Comparison of ENCODE assay signal across 30 cellular contexts in the genomic region with DNA sequence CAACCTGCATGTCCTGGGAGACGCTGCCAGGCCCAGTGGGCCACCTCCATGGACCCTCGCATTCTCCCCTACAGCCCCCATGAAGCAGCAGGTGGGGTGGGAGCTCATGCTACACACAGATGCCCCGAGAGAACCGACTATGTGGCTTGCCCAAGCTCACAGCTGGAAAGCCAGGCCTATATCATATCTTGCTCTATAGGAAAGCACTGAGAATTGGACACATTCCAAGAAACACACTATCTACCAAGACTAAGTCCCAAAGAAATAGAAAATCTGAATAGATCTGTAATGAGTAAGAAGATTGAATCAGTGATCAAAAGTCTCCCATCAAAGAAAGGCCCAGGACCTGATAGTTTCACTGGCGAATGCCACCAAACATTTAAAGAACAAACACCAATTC. TPM values are rescaled to one million over a fixed set of nuclear protein-coding genes. Genes with fewer than 3 reads are reported as not detected.
"Had no signal": no experiment of that assay in that cellular context is flagged by ENCODE, and none has a peak within 500 bp of the region (broad histone marks: within the 10 kb centered on the region; RNA-seq: fewer than 3 reads in every experiment).

No MANE protein-coding gene starts in this region.

- H3K9me3 Mint-ChIP-seq: activated naive CD4-positive, alpha-beta T cell treated with anti-CD3 and anti-CD28 coated beads, Interleukin-2, amount 50 U/mL, for 72 hours; activated naive CD8-positive, alpha-beta T cell treated with anti-CD3 and anti-CD28 coated beads, Interleukin-2, amount 50 U/mL, for 24 hours; T-helper 1 cell treated with Interleukin-12 subunit alpha and Interleukin-12 subunit beta and Interleukin-4 antibody, amounts not matched to agents 30 μg/mL and 1 μg/mL, for 36 hours had no signal

- H3K9me3 ChIP-seq: Peyer's patch had no signal

- H3K27me3 ChIP-seq: brain microvascular endothelial cell, Peyer's patch had no signal

- H3K27ac Mint-ChIP-seq: activated CD8-positive, alpha-beta T cell treated with anti-CD3 and anti-CD28 coated beads, Interleukin-2, amount 10 ng/mL, durations not matched to agents 7 days and 5 days; activated naive CD4-positive, alpha-beta T cell treated with anti-CD3 and anti-CD28 coated beads, Interleukin-2, amount 50 U/mL, for 72 hours; activated naive CD8-positive, alpha-beta T cell treated with anti-CD3 and anti-CD28 coated beads, Interleukin-2, amount 50 U/mL, for 24 hours; IgD-negative memory B cell; T-helper 1 cell treated with Interleukin-12 subunit alpha and Interleukin-12 subunit beta and Interleukin-4 antibody, amounts not matched to agents 30 μg/mL and 1 μg/mL, for 36 hours had no signal

- H3K27me3 Mint-ChIP-seq: activated naive CD8-positive, alpha-beta T cell treated with anti-CD3 and anti-CD28 coated beads, Interleukin-2, amount 50 U/mL, for 24 hours had no signal

- FAIRE-seq: astrocyte had no signal

- H3K36me3 Mint-ChIP-seq: activated naive CD4-positive, alpha-beta T cell treated with anti-CD3 and anti-CD28 coated beads, Interleukin-2, amount 50 U/mL, for 72 hours; IgD-negative memory B cell had no signal

- H3K36me3 ChIP-seq: brain microvascular endothelial cell, Peyer's patch, SJSA1 had no signal

- H3K4me3 Mint-ChIP-seq: activated CD8-positive, alpha-beta T cell treated with anti-CD3 and anti-CD28 coated beads, Interleukin-2, amount 10 ng/mL, durations not matched to agents 7 days and 5 days; activated naive CD8-positive, alpha-beta T cell treated with anti-CD3 and anti-CD28 coated beads, Interleukin-2, amount 50 U/mL, for 24 hours; IgD-negative memory B cell; T-helper 1 cell treated with Interleukin-12 subunit alpha and Interleukin-12 subunit beta and Interleukin-4 antibody, amounts not matched to agents 30 μg/mL and 1 μg/mL, for 36 hours had no signal

- H3K4me3 ChIP-seq: Peyer's patch, SJSA1 had no signal

- H3K27ac ChIP-seq: brain microvascular endothelial cell, KMS-11, Peyer's patch, RWPE1, SJSA1 had no signal

- H3K4me1 Mint-ChIP-seq: activated naive CD8-positive, alpha-beta T cell treated with anti-CD3 and anti-CD28 coated beads, Interleukin-2, amount 50 U/mL, for 24 hours; IgD-negative memory B cell had no signal

- H3K4me1 ChIP-seq: Peyer's patch had no signal

- ATAC-seq: activated CD4-positive, CD25-positive, alpha-beta regulatory T cell treated with anti-CD3 and anti-CD28 coated beads, Interleukin-2, amount 50 U/mL, for 24 hours; activated CD8-positive, alpha-beta T cell treated with anti-CD3 and anti-CD28 coated beads, Interleukin-2, amount 10 ng/mL, durations not matched to agents 7 days and 5 days; activated naive CD4-positive, alpha-beta T cell treated with anti-CD3 and anti-CD28 coated beads, Interleukin-2, amount 50 U/mL, for 72 hours; activated naive CD8-positive, alpha-beta T cell treated with anti-CD3 and anti-CD28 coated beads, Interleukin-2, amount 50 U/mL, for 24 hours had no signal

- DNase-seq: activated CD4-positive, alpha-beta T cell treated with anti-CD3 and anti-CD28 coated beads for 48 hours; activated CD4-positive, alpha-beta T cell treated with anti-CD3 and anti-CD28 coated beads, Interleukin-2, amount 50 U/mL, for 4 hours; activated CD8-positive, alpha-beta memory T cell treated with anti-CD3 and anti-CD28 coated beads, Interleukin-2, amount 50 U/mL, for 48 hours; activated CD8-positive, alpha-beta T cell treated with anti-CD3 and anti-CD28 coated beads, Interleukin-2, amount 10 ng/mL, durations not matched to agents 7 days and 5 days; activated naive CD8-positive, alpha-beta T cell treated with anti-CD3 and anti-CD28 coated beads, Interleukin-2, amount 50 U/mL, for 24 hours; activated T-cell treated with anti-CD3 and anti-CD28 coated beads, Interleukin-2, amount 50 U/mL, for 1 hour; amygdala; brain microvascular endothelial cell; NCI-H1092; NCI-H1417; NCI-H1930; NCI-H2107; NCI-H2171 treated with DMSO at 0.1 percent for 48 hours; NCI-H226; NCI-H526 treated with DMSO at 0.1 percent for 48 hours; NCI-H82; NK-92 treated with Interleukin-12 subunit alpha and Interleukin-12 subunit beta, amount 100 ng/mL, for 24 hours; Peyer's patch; SHP77 had no signal

RNA-seq across cellular contexts. Expression of a gene that starts 8.0 kb away (rescaled TPM):
- total RNA-seq: activated CD8-positive, alpha-beta T cell treated with anti-CD3 and anti-CD28 coated beads, Interleukin-2, amount 10 ng/mL, durations not matched to agents 7 days and 5 days; activated naive CD4-positive, alpha-beta T cell treated with anti-CD3 and anti-CD28 coated beads, Interleukin-2, amount 50 U/mL, for 72 hours; astrocyte; cardiac septum; MCF 10A; NCI-H460; Peyer's patch; SJSA1 had no signal
